Comparison of ENCODE assay signal across 11 cellular contexts in genomic region chr13:114222461-114222968, GRCh38. TPM values are rescaled to one million over a fixed set of nuclear protein-coding genes. Genes with fewer than 3 reads are reported as not detected.
DNase-seq lines count a peak whose midpoint lies in the region; ATAC-seq and TF ChIP-seq lines count a peak whose summit lies in the region.
"Had no signal": no experiment of that assay in that cellular context is flagged by ENCODE, and none has a peak within 500 bp of the region (broad histone marks: within the 10 kb centered on the region; RNA-seq: fewer than 3 reads in every experiment).

No MANE protein-coding gene starts in this region.

- H2AFZ ChIP-seq in OCI-LY3 (ENCODE audit: low read depth, low read length) = no peak overlapping the region
- H2AFZ ChIP-seq in osteoblast (ENCODE audit: low read length) = peak overlapping the region; percentile 23

- no peak overlapping the region for H3K27ac Mint-ChIP-seq in endothelial cell (ENCODE audit: unreplicated experiment)
- H3K27ac Mint-ChIP-seq: type B pancreatic cell, WTC11 had no signal

- H3K9ac ChIP-seq in OCI-LY3 (ENCODE audit: low read length) = no peak overlapping the region

- no peak for ATAC-seq in HG02623 (IDR thresholded peaks at IDR 0.05; ENCODE audit: unreplicated experiment)
- ATAC-seq: WTC11 had no signal

- H3K36me3 ChIP-seq in OCI-LY3 (replicated peaks; ENCODE audit: low read depth, low read length) = no peaks in the 10 kb centered on the region
- H3K36me3 ChIP-seq in osteoblast (ENCODE audit: insufficient read depth, low read length) = no peaks in the 10 kb centered on the region
- H3K36me3 ChIP-seq in breast epithelium = no peaks in the 10 kb centered on the region

- no peak overlapping the region for H3K4me3 Mint-ChIP-seq in endothelial cell (ENCODE audit: unreplicated experiment)
- H3K4me3 Mint-ChIP-seq: type B pancreatic cell, WTC11 had no signal

- no peaks in the 10 kb centered on the region for H3K36me3 Mint-ChIP-seq in endothelial cell (ENCODE audit: low read depth, unreplicated experiment)
- H3K36me3 Mint-ChIP-seq: type B pancreatic cell, WTC11 had no signal

- H3K27me3 Mint-ChIP-seq in endothelial cell (ENCODE audit: unreplicated experiment) = peaks cover 2% of the 10 kb centered on the region

- intact Hi-C loops in breast epithelium (cut with DNase I; ENCODE audit: low total_unique reads) = no loop called here

- H4K20me1 ChIP-seq in OCI-LY3 (ENCODE audit: insufficient read depth, low read length) (no peaks in the 10 kb centered on the region), osteoblast (ENCODE audit: insufficient read depth, low read length) (no peaks in the 10 kb centered on the region)

- TF ChIP-seq CTCF in GM12865 (IDR thresholded peaks at IDR 0.05; ENCODE audit: insufficient read depth, low read depth, low read length, missing control alignments) = no peak
- no peak for TF ChIP-seq CTCF in OCI-LY3 (IDR thresholded peaks at IDR 0.05; ENCODE audit: low read depth, low read length)
- TF ChIP-seq CTCF in osteoblast (IDR thresholded peaks at IDR 0.05; ENCODE audit: extremely low read depth, low read depth, low read length) = no peak
- TF ChIP-seq CTCF in breast epithelium (IDR thresholded peaks at IDR 0.05) = no peak
- no peak for TF ChIP-seq CTCF in endothelial cell (IDR thresholded peaks at IDR 0.05; ENCODE audit: unreplicated experiment)

- H3K4me1 ChIP-seq in OCI-LY3 (ENCODE audit: low read length) = peaks cover 19% of the 10 kb centered on the region
- no peaks in the 10 kb centered on the region for H3K4me1 ChIP-seq in osteoblast (ENCODE audit: insufficient read depth, low read length)
- H3K4me1 ChIP-seq in breast epithelium = peaks cover 0 to 10% of the 10 kb centered on the region in 2 donors

- H3K4me2 ChIP-seq in OCI-LY3 (ENCODE audit: low read length) = peak overlapping the region; percentile 38
- no peak overlapping the region for H3K4me2 ChIP-seq in osteoblast (ENCODE audit: insufficient read depth, low read length)

- H3K9me3 Mint-ChIP-seq in endothelial cell (ENCODE audit: unreplicated experiment) = no peaks in the 10 kb centered on the region
- H3K9me3 Mint-ChIP-seq: type B pancreatic cell, WTC11 had no signal

- H3K27me3 ChIP-seq in OCI-LY3 (ENCODE audit: low read depth, low read length) (peaks cover 15% of the 10 kb centered on the region; the same call in 1 of the 2 replicates), osteoblast (ENCODE audit: insufficient read depth, low read length) (no peaks in the 10 kb centered on the region), breast epithelium (no peaks in the 10 kb centered on the region)

- H3K27ac ChIP-seq in OCI-LY3 (ENCODE audit: low read length) (no peak overlapping the region), osteoblast (ENCODE audit: low read depth, low read length) (no peak overlapping the region), breast epithelium (no peak overlapping the region)

- H3K79me2 ChIP-seq in OCI-LY3 (ENCODE audit: low read length) (no peaks in the 10 kb centered on the region), osteoblast (ENCODE audit: insufficient read depth, low read length) (no peaks in the 10 kb centered on the region)

- no peak overlapping the region for H3K4me3 ChIP-seq in GM12865 (ENCODE audit: low read depth, low read length)
- H3K4me3 ChIP-seq in OCI-LY3 (ENCODE audit: low read length) = no peak overlapping the region
- no peak overlapping the region for H3K4me3 ChIP-seq in osteoblast (ENCODE audit: insufficient read depth, low read length)
- H3K4me3 ChIP-seq in breast epithelium = no peak overlapping the region

- peaks cover 23% of the 10 kb centered on the region for H3K4me1 Mint-ChIP-seq in endothelial cell (ENCODE audit: unreplicated experiment)

- no peaks in the 10 kb centered on the region for H3K9me3 ChIP-seq in OCI-LY3 (ENCODE audit: insufficient read depth, low read length)
- H3K9me3 ChIP-seq in osteoblast (ENCODE audit: low read depth, low read length) = no peaks in the 10 kb centered on the region
- no peaks in the 10 kb centered on the region for H3K9me3 ChIP-seq in breast epithelium

- peak; percentile 84 for TF ChIP-seq POLR2A in erythroblast (IDR thresholded peaks at IDR 0.05; ENCODE audit: low read length)
- no peak for TF ChIP-seq POLR2A in breast epithelium (IDR thresholded peaks at IDR 0.05)

- DNase-seq in GM12865 (ENCODE audit: low read depth) = peak; percentile 18
- DNase-seq in erythroblast (lab: John Stamatoyannopoulos, UW) = peak; percentile 97 to 99
- DNase-seq in osteoblast (ENCODE audit: insufficient read length, low spot score, missing footprints) = no peak
- DNase-seq in breast epithelium (ENCODE audit: low spot score in 2 of 2) = no peak
- DNase-seq in endothelial cell (ENCODE audit: low spot score) = no peak
- no peak for DNase-seq in NCI-H748 (lab: John Stamatoyannopoulos, UW; ENCODE audit: unreplicated experiment)
- DNase-seq: kidney had no signal

RNA-seq across cellular contexts. Expression of gene CDC16, which starts 12.2 kb away (rescaled TPM):
- total RNA-seq in osteoblast = 82.2 and 85.7 TPM in 2 replicates
- total RNA-seq in breast epithelium = 10 to 100 TPM; 53.1 to 82.5 (median 77.7) TPM
- total RNA-seq in endothelial cell (ENCODE audit: unreplicated experiment) = 65.4 TPM

RNA-seq across cellular contexts. Expression of gene CFAP97D2, which starts 43.5 kb away (rescaled TPM):
- total RNA-seq in osteoblast (not detected in 2 replicates), breast epithelium (not detected), endothelial cell (ENCODE audit: unreplicated experiment) (not detected)
- total RNA-seq: kidney, WTC11 had no signal

RNA-seq across cellular contexts. Expression of gene UPF3A, which starts 58.9 kb away (rescaled TPM):
- total RNA-seq in osteoblast (25.0 and 28.9 TPM in 2 replicates), breast epithelium (10 to 100 TPM; 48.5 to 52.8 (median 49.6) TPM), endothelial cell (ENCODE audit: unreplicated experiment) (61.6 TPM)

Comparison
In these comparisons a context has a peak if more than half of its experiments do, and no peak if none do; other contexts are left out.
1. DNase-seq: peak in GM12865 (single experiment) and erythroblast (2 of 2); none in osteoblast (single experiment), breast epithelium (0 of 2), endothelial cell (single experiment) and NCI-H748 (single experiment).